In genomic region chr4:4320528-4320927, GRCh38 we compare ENCODE assay signal across 15 cellular contexts. TPM values are rescaled to one million over a fixed set of nuclear protein-coding genes. Genes with fewer than 3 reads are reported as not detected.
DNase-seq lines count a peak whose midpoint lies in the region; ATAC-seq and TF ChIP-seq lines count a peak whose summit lies in the region.
"Had no signal": no experiment of that assay in that cellular context is flagged by ENCODE, and none has a peak within 500 bp of the region (broad histone marks: within the 10 kb centered on the region; RNA-seq: fewer than 3 reads in every experiment).

No MANE protein-coding gene starts in this region.

- no peak overlapping the region for H3K4me3 ChIP-seq in OCI-LY3 (ENCODE audit: low read length)
- no peak overlapping the region for H3K4me3 ChIP-seq in suprapubic skin
- H3K4me3 ChIP-seq: BLaER1 treated with 17β-estradiol and CSF1 and Interleukin-3, amounts not matched to agents 10 nM and 100 nM; GM23338 had no signal

- H3K4me2 ChIP-seq in OCI-LY3 (ENCODE audit: low read length): 0 out of 2 replicates have a peak overlapping the region, but pooled peaks have one; percentile 25
- H3K4me2 ChIP-seq: BLaER1 treated with 17β-estradiol and CSF1 and Interleukin-3, amounts not matched to agents 10 nM and 100 nM; GM23338 had no signal

- WGBS in suprapubic skin: 92% methylated on average over 15 of the region's 15 CpGs

- no peaks in the 10 kb centered on the region for H3K9me3 Mint-ChIP-seq in CD14-positive monocyte
- H3K9me3 Mint-ChIP-seq: CD4-positive, CD25-positive, alpha-beta regulatory T cell; GM23338 had no signal

- TF ChIP-seq CTCF in CD14-positive monocyte (IDR thresholded peaks at IDR 0.05) (no peak), OCI-LY3 (IDR thresholded peaks at IDR 0.05; ENCODE audit: low read depth, low read length) (no peak), suprapubic skin (IDR thresholded peaks at IDR 0.05) (no peak)

- peaks cover 0 to 2% (median 0%) of the 10 kb centered on the region in 3 donors for H3K27me3 Mint-ChIP-seq in CD14-positive monocyte (ENCODE audit: low read depth in 3 of 3)
- H3K27me3 Mint-ChIP-seq: B cell; CD4-positive, CD25-positive, alpha-beta regulatory T cell had no signal

- H3K27ac ChIP-seq in OCI-LY3 (ENCODE audit: low read length) (peak overlapping the region; percentile 79), suprapubic skin (no peak overlapping the region)
- H3K27ac ChIP-seq: BLaER1 treated with 17β-estradiol and CSF1 and Interleukin-3, amounts not matched to agents 10 nM and 100 nM; HL-60 had no signal

- intact Hi-C loops in CD14-positive monocyte (cut with micrococcal nuclease): no loop called here

- peaks cover 63% of the 10 kb centered on the region for H3K4me1 ChIP-seq in OCI-LY3 (ENCODE audit: low read length)
- H3K4me1 ChIP-seq in suprapubic skin: no peaks in the 10 kb centered on the region

- no peaks in the 10 kb centered on the region for H4K20me1 ChIP-seq in OCI-LY3 (ENCODE audit: insufficient read depth, low read length)

- H3K27ac Mint-ChIP-seq in CD14-positive monocyte: no peak overlapping the region
- H3K27ac Mint-ChIP-seq: B cell; CD4-positive, CD25-positive, alpha-beta regulatory T cell; GM23338 had no signal

- TF ChIP-seq EP300 in suprapubic skin (IDR thresholded peaks at IDR 0.05): no peak

- H2AFZ ChIP-seq in OCI-LY3 (ENCODE audit: low read depth, low read length): no peak overlapping the region
- H2AFZ ChIP-seq: GM23338 had no signal

- no peaks in the 10 kb centered on the region for H3K9me3 ChIP-seq in OCI-LY3 (ENCODE audit: insufficient read depth, low read length)
- H3K9me3 ChIP-seq in suprapubic skin: no peaks in the 10 kb centered on the region
- H3K9me3 ChIP-seq: BLaER1 treated with 17β-estradiol and CSF1 and Interleukin-3, amounts not matched to agents 10 nM and 100 nM had no signal

- peak overlapping the region; percentile 41; the same call in 1 of the 2 replicates for H3K9ac ChIP-seq in OCI-LY3 (ENCODE audit: low read length)
- H3K9ac ChIP-seq: BLaER1 treated with 17β-estradiol and CSF1 and Interleukin-3, amounts not matched to agents 10 nM and 100 nM had no signal

- H3K4me1 Mint-ChIP-seq in CD14-positive monocyte: no peaks in the 10 kb centered on the region
- H3K4me1 Mint-ChIP-seq: B cell; CD4-positive, CD25-positive, alpha-beta regulatory T cell had no signal

- H3K36me3 ChIP-seq in OCI-LY3 (replicated peaks; ENCODE audit: low read depth, low read length) (peaks cover 44% of the 10 kb centered on the region), suprapubic skin (peaks cover 57% of the 10 kb centered on the region)

- H3K4me3 Mint-ChIP-seq in CD14-positive monocyte: no peak overlapping the region
- H3K4me3 Mint-ChIP-seq: B cell; CD4-positive, CD25-positive, alpha-beta regulatory T cell; GM23338 had no signal

- H3K36me3 Mint-ChIP-seq in CD14-positive monocyte: peaks cover 56 to 61% of the 10 kb centered on the region in 2 donors

- DNase-seq in CD14-positive monocyte (ENCODE audit: low spot score): peak; percentile 35
- peak; percentile 55 for DNase-seq in mesenteric fat pad (ENCODE audit: low spot score)
- peak; percentile 45 to 52 for DNase-seq in suprapubic skin (ENCODE audit: low spot score in 2 of 2)
- DNase-seq in OCI-M2 (lab: John Stamatoyannopoulos, UW; ENCODE audit: unreplicated experiment): no peak
- DNase-seq: CD4-positive, CD25-positive, alpha-beta regulatory T cell; DMS 273 treated with DMSO at 0.1 percent for 48 hours; DMS53; HCEC 1CT had no signal

- H3K27me3 ChIP-seq in OCI-LY3 (ENCODE audit: low read depth, low read length) (no peaks in the 10 kb centered on the region), suprapubic skin (no peaks in the 10 kb centered on the region)
- H3K27me3 ChIP-seq: BLaER1 treated with 17β-estradiol and CSF1 and Interleukin-3, amounts not matched to agents 10 nM and 100 nM had no signal

- ATAC-seq in GM21515 (IDR thresholded peaks at IDR 0.05; ENCODE audit: unreplicated experiment): no peak
- no peak for ATAC-seq in GM21717 (IDR thresholded peaks at IDR 0.05; ENCODE audit: unreplicated experiment)
- ATAC-seq: GM23338 had no signal

- TF ChIP-seq POLR2A in suprapubic skin (IDR thresholded peaks at IDR 0.05): no peak

- no peaks in the 10 kb centered on the region for H3K79me2 ChIP-seq in OCI-LY3 (ENCODE audit: low read length)

RNA-seq across cellular contexts. Expression of gene ZBTB49, which starts 30.5 kb away (rescaled TPM):
- polyA plus RNA-seq in CD14-positive monocyte: 1 to 10 TPM; 1.4 to 1.7 TPM
- 3.8 TPM for total RNA-seq in mesenteric fat pad
- 10 to 100 TPM in 1 of 4 donors, 1 to 10 TPM in 3; 3.6 to 11.2 (median 7.1) TPM for total RNA-seq in suprapubic skin

RNA-seq across cellular contexts. Expression of gene LYAR, which starts 30.6 kb away (rescaled TPM):
- 10 to 100 TPM; 14.9 to 22.6 TPM for polyA plus RNA-seq in CD14-positive monocyte
- total RNA-seq in mesenteric fat pad (18.2 TPM), suprapubic skin (10 to 100 TPM in 3 of 4 donors, 1 to 10 TPM in 1; 7.9 to 12.8 (median 10.7) TPM)
